ENCODE assay signal across 8 cellular contexts in genomic region chr19:49890349-49891311, GRCh38. TPM values are rescaled to one million over a fixed set of nuclear protein-coding genes. Genes with fewer than 3 reads are reported as not detected.
DNase-seq lines count a peak whose midpoint lies in the region; ATAC-seq and TF ChIP-seq lines count a peak whose summit lies in the region.

No MANE protein-coding gene starts in this region.

- no peaks in the 10 kb centered on the region for H3K27me3 ChIP-seq in right atrium auricular region
- H3K27me3 ChIP-seq in thyroid gland: no peaks in the 10 kb centered on the region

- H3K27ac ChIP-seq in right atrium auricular region: no peak overlapping the region
- H3K27ac ChIP-seq in thyroid gland: no peak overlapping the region

- CTCF ChIA-PET in activated CD4-positive, alpha-beta T cell treated with anti-CD3 and anti-CD28 coated beads for 36 hours (lab: Charles Lee): interaction anchor here (0.6 to 1.5 kb wide), 6 partner anchors 14 to 202 kb away, joined by 3 to 4 read pairs (median 3); partner anchors contain the start of genes AKT1S1 and TBC1D17

- TF ChIP-seq POLR2A in thyroid gland (IDR thresholded peaks at IDR 0.05): no peak

- intact Hi-C loops in Right ventricle myocardium superior (cut with DNase I): no loop called here
- intact Hi-C loops in activated CD4-positive, alpha-beta T cell treated with anti-CD3 and anti-CD28 coated beads for 36 hours (cut with DNase I, micrococcal nuclease): loop anchor here (1.0 to 5.0 kb wide), 7 partner anchors 12 to 40 kb away; partner anchors contain the start of genes AKT1S1 (in 1 of the 2), ATF5 (in 1 of the 2), NUP62 (in 1 of the 2) and PNKP (in 1 of the 2)
- intact Hi-C loops in thyroid gland (cut with DNase I): no loop called here

- H3K27me3 Mint-ChIP-seq in activated CD4-positive, alpha-beta T cell treated with anti-CD3 and anti-CD28 coated beads for 36 hours: no peaks in the 10 kb centered on the region
- peaks cover 27% of the 10 kb centered on the region for H3K27me3 Mint-ChIP-seq in neural crest cell (ENCODE audit: low read depth)

- ATAC-seq in Right ventricle myocardium superior (ENCODE audit: poor library complexity) (peak; percentile 42), HG02840 (IDR thresholded peaks at IDR 0.05; ENCODE audit: low FRiP score, unreplicated experiment) (no peak), GM19397 (IDR thresholded peaks at IDR 0.05; ENCODE audit: unreplicated experiment) (no peak)
- peak; percentile 68 for ATAC-seq in activated CD4-positive, alpha-beta T cell treated with anti-CD3 and anti-CD28 coated beads for 36 hours

- peak in 1 of 2 donors; percentile 34 for TF ChIP-seq CTCF in right atrium auricular region (IDR thresholded peaks at IDR 0.05)
- TF ChIP-seq CTCF in neural crest cell (conservative IDR thresholded peaks at IDR 0.05): peak; percentile 8
- no peak for TF ChIP-seq CTCF in thyroid gland (IDR thresholded peaks at IDR 0.05)

- POLR2A ChIA-PET in activated CD4-positive, alpha-beta T cell treated with anti-CD3 and anti-CD28 coated beads for 36 hours (lab: Charles Lee): interaction anchor here (1.3 kb wide), 1 partner anchor 39 kb away, joined by 3 read pairs; no protein-coding TSS in a partner anchor

- H3K4me1 Mint-ChIP-seq in activated CD4-positive, alpha-beta T cell treated with anti-CD3 and anti-CD28 coated beads for 36 hours: peaks cover 24% of the 10 kb centered on the region
- peaks cover 4% of the 10 kb centered on the region for H3K4me1 Mint-ChIP-seq in neural crest cell

- H3K4me3 ChIP-seq in right atrium auricular region (peak overlapping the region in 1 of 2 donors; percentile 30), thyroid gland (replicated peaks in 1 of 3) (peak overlapping the region in 1 of 3 donors; percentile 11)

- H3K4me1 ChIP-seq in right atrium auricular region (peaks cover 0 to 13% of the 10 kb centered on the region in 2 donors), thyroid gland (peaks cover 5 to 12% of the 10 kb centered on the region in 2 donors)

- peaks cover 13% of the 10 kb centered on the region for H3K36me3 Mint-ChIP-seq in activated CD4-positive, alpha-beta T cell treated with anti-CD3 and anti-CD28 coated beads for 36 hours (ENCODE audit: low read depth)
- H3K36me3 Mint-ChIP-seq in neural crest cell (ENCODE audit: low read depth): peaks cover 5% of the 10 kb centered on the region

- H3K27ac Mint-ChIP-seq in activated CD4-positive, alpha-beta T cell treated with anti-CD3 and anti-CD28 coated beads for 36 hours: peak overlapping the region; percentile 70
- no peak overlapping the region for H3K27ac Mint-ChIP-seq in neural crest cell (ENCODE audit: unreplicated experiment)

- H3K9me3 Mint-ChIP-seq in activated CD4-positive, alpha-beta T cell treated with anti-CD3 and anti-CD28 coated beads for 36 hours (ENCODE audit: low read depth): no peaks in the 10 kb centered on the region
- H3K9me3 Mint-ChIP-seq in neural crest cell: no peaks in the 10 kb centered on the region

- H3K36me3 ChIP-seq in right atrium auricular region: peaks cover 4% of the 10 kb centered on the region
- H3K36me3 ChIP-seq in thyroid gland: peaks cover 0 to 6% of the 10 kb centered on the region in 2 donors

- H3K4me3 Mint-ChIP-seq in activated CD4-positive, alpha-beta T cell treated with anti-CD3 and anti-CD28 coated beads for 36 hours: peak overlapping the region; percentile 69
- no peak overlapping the region for H3K4me3 Mint-ChIP-seq in neural crest cell

- 22 to 34% methylated on average over 12 to 31 of the region's 69 CpGs for whole genome bisulfite sequencing in thyroid gland, 2 donors

- no peaks in the 10 kb centered on the region for H3K9me3 ChIP-seq in right atrium auricular region
- no peaks in the 10 kb centered on the region for H3K9me3 ChIP-seq in thyroid gland

- DNase-seq in Right ventricle myocardium superior (no peak), right atrium auricular region (ENCODE audit: low spot score) (no peak), ecto neural progenitor cell (ENCODE audit: low spot score) (peak; percentile 88), neural crest cell (ENCODE audit: low read depth, low spot score) (peak; percentile 46), thyroid gland (peak; percentile 33 to 50)
- DNase-seq in activated CD4-positive, alpha-beta T cell treated with anti-CD3 and anti-CD28 coated beads for 36 hours: peak; percentile 85

RNA-seq across cellular contexts. Expression of gene IL4I1, which starts 6.1 kb away (rescaled TPM):
- total RNA-seq in Right ventricle myocardium superior (not detected), right atrium auricular region (under 1 TPM in 1 of 2 donors, not detected in 1; 0.43 TPM), neural crest cell (0.12 and 0.41 TPM in 2 replicates), thyroid gland (under 1 TPM in 1 of 4 donors, not detected in 3; 0.83 TPM)
- 10 to 100 TPM; 21.2 to 22.2 TPM for total RNA-seq in activated CD4-positive, alpha-beta T cell treated with anti-CD3 and anti-CD28 coated beads for 36 hours

RNA-seq across cellular contexts. Expression of gene TBC1D17, which starts 13.1 kb away (rescaled TPM):
- total RNA-seq in Right ventricle myocardium superior (46.0 TPM), right atrium auricular region (10 to 100 TPM; 20.4 to 27.5 TPM), neural crest cell (30.5 and 34.5 TPM in 2 replicates), thyroid gland (10 to 100 TPM; 28.5 to 41.9 (median 39.7) TPM)
- total RNA-seq in activated CD4-positive, alpha-beta T cell treated with anti-CD3 and anti-CD28 coated beads for 36 hours: 10 to 100 TPM; 29.1 to 29.6 TPM

RNA-seq across cellular contexts. Expression of gene AKT1S1, which starts 13.5 kb away (rescaled TPM):
- total RNA-seq in Right ventricle myocardium superior (35.0 TPM), right atrium auricular region (10 to 100 TPM; 20.6 to 25.8 TPM), neural crest cell (38.6 and 39.6 TPM in 2 replicates), thyroid gland (10 to 100 TPM; 16.7 to 26.0 (median 21.5) TPM)
- 10 to 100 TPM; 16.1 to 20.3 TPM for total RNA-seq in activated CD4-positive, alpha-beta T cell treated with anti-CD3 and anti-CD28 coated beads for 36 hours

RNA-seq across cellular contexts. Expression of gene PNKP, which starts 23.3 kb away (rescaled TPM):
- total RNA-seq in Right ventricle myocardium superior: 36.3 TPM
- 10 to 100 TPM; 29.2 to 32.5 TPM for total RNA-seq in right atrium auricular region
- total RNA-seq in activated CD4-positive, alpha-beta T cell treated with anti-CD3 and anti-CD28 coated beads for 36 hours: 10 to 100 TPM; 59.5 to 65.7 TPM
- 131 and 135 TPM in 2 replicates for total RNA-seq in neural crest cell
- 100 to 1,000 TPM in 1 of 4 donors, 10 to 100 TPM in 3; 54.6 to 124 (median 84.3) TPM for total RNA-seq in thyroid gland

RNA-seq across cellular contexts. Expression of gene ATF5, which starts 38.4 kb away (rescaled TPM):
- total RNA-seq in Right ventricle myocardium superior: 7.2 TPM
- 1 to 10 TPM; 3.8 to 5.9 TPM for total RNA-seq in right atrium auricular region
- total RNA-seq in activated CD4-positive, alpha-beta T cell treated with anti-CD3 and anti-CD28 coated beads for 36 hours: 10 to 100 TPM; 12.5 to 14.1 TPM
- total RNA-seq in neural crest cell: 23.4 and 24.2 TPM in 2 replicates
- 10 to 100 TPM in 1 of 4 donors, 1 to 10 TPM in 3; 6.3 to 17.9 (median 8.0) TPM for total RNA-seq in thyroid gland

Comparison
In these comparisons a context has a peak if more than half of its experiments do, and no peak if none do; other contexts are left out.
1. ATAC-seq: peak in Right ventricle myocardium superior (single experiment) and activated CD4-positive, alpha-beta T cell treated with anti-CD3 and anti-CD28 coated beads for 36 hours (single experiment); none in HG02840 (single experiment) and GM19397 (single experiment).
2. DNase-seq: peak in activated CD4-positive, alpha-beta T cell treated with anti-CD3 and anti-CD28 coated beads for 36 hours (single experiment), ecto neural progenitor cell (single experiment), neural crest cell (single experiment) and thyroid gland (2 of 2); none in Right ventricle myocardium superior (single experiment) and right atrium auricular region (single experiment).
3. RNA of gene IL4I1, which starts 6.1 kb away (total RNA-seq): 21.2 to 22.2 TPM in activated CD4-positive, alpha-beta T cell treated with anti-CD3 and anti-CD28 coated beads for 36 hours; 0.43 TPM in right atrium auricular region, not detected in Right ventricle myocardium superior (single experiment), 0.12 to 0.41 TPM in neural crest cell and 0.83 TPM in thyroid gland; every median in the first group is over 10 times any median in the second.
4. intact Hi-C loops: an anchor here in activated CD4-positive, alpha-beta T cell treated with anti-CD3 and anti-CD28 coated beads for 36 hours (1.0 to 5.0 kb wide); none called in Right ventricle myocardium superior and thyroid gland.